Comparison of ENCODE assay signal across 8 cellular contexts in the genomic region with DNA sequence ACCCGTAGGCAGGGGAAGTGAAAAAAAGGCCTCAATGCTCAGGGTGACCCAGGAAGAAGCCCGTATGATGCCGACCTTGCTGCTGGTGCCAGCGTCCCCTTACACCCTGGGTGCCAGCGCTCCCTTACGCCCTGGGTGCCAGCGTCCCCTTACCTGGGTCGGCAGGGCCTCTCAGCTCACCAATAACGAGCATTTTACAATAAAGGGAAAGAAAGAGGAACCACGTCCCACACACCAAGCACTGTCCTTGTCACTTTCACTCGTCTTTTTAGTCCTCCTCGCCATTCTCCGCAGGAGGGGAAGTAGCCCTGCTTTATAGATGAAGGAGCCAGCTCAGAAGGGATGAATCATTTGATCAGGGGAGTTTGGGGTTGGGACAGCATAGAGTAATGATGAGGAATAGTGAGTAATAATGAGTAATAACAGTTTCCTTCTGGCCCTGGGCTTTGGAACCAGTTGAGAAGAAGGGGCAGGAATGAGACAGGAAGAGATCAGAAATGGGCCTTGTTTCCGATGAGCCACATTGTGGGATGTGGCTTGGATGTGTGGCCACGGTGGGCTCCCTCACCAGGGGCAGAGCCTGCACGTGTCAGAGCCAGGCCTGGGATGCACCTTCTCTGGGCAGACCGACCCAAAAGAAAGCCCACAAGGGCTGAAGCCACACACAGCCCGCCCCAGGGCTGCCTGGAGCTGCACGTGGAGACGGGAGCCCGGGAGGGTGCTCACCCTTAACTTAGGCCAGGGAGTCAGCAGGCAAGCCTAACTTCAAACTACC.
DNase-seq lines count a peak whose midpoint lies in the region; ATAC-seq and TF ChIP-seq lines count a peak whose summit lies in the region.

No MANE protein-coding gene starts in this region.

- intact Hi-C loops in Panc1 (cut with micrococcal nuclease; ENCODE audit: unreplicated experiment): no loop called here

- DNase-seq in Panc1 (ENCODE audit: low read depth, low spot score) (peak; percentile 84), choroid plexus epithelial cell (ENCODE audit: low read depth) (peak; percentile 84), NCI-H187 treated with DMSO at 0.1 percent for 48 hours (lab: John Stamatoyannopoulos, UW) (no peak)
- DNase-seq in stimulated activated CD4-positive, alpha-beta T cell treated with anti-CD3 and anti-CD28 coated beads, Interleukin-12 subunit alpha, Interleukin-12 subunit beta, amount 100 ng/mL, for 48 hours (ENCODE audit: low read depth in 2 of 3, low spot score in 1 of 3): peak; percentile 42 to 62 (median 55)

- CTCF ChIA-PET in Panc1 (lab: Charles Lee): no interaction called here

- H3K4me3 ChIP-seq in Panc1 (ENCODE audit: low read depth in 2 of 2, low read length in 2 of 2): no peak overlapping the region
- no peak overlapping the region for H3K4me3 ChIP-seq in choroid plexus epithelial cell (ENCODE audit: low read depth, low read length)

- POLR2A ChIA-PET in Panc1 (lab: Charles Lee): no interaction called here

- H3K4me1 ChIP-seq in Panc1 (ENCODE audit: control insufficient read depth, insufficient read depth, low read length): peaks cover 37% of the 10 kb centered on the region

- no peaks in the 10 kb centered on the region for H3K27me3 ChIP-seq in Panc1 (ENCODE audit: control insufficient read depth, insufficient read depth, low read length)

- TF ChIP-seq CTCF in Panc1 (IDR thresholded peaks at IDR 0.05): no peak
- no peak for TF ChIP-seq CTCF in choroid plexus epithelial cell (conservative IDR thresholded peaks at IDR 0.05; ENCODE audit: low read depth, low read length)

- no peaks in the 10 kb centered on the region for H3K9me3 ChIP-seq in Panc1 (ENCODE audit: control insufficient read depth, insufficient read depth, low read depth, low read length)

- TSS peak; percentile 45 for BruUV-seq in Panc1 (replicated peaks; lab: Mats Ljungman, UMichigan)

- ATAC-seq in GM21381 (IDR thresholded peaks at IDR 0.05; ENCODE audit: unreplicated experiment) (peak; percentile 49), Panc1 (peak; percentile 87), HG02970 (IDR thresholded peaks at IDR 0.05; ENCODE audit: low FRiP score, unreplicated experiment) (no peak), GM18873 (IDR thresholded peaks at IDR 0.05; ENCODE audit: low FRiP score, unreplicated experiment) (no peak), GM18517 (IDR thresholded peaks at IDR 0.05; ENCODE audit: unreplicated experiment) (no peak)

- in situ Hi-C loops in Panc1 (cut with HindIII; ENCODE audit: low pct_unique_long_range_greater_than_20kb, low sequenced_read_pairs): no loop called here

- peaks cover 7% of the 10 kb centered on the region; the same call in 1 of the 2 replicates for H3K36me3 ChIP-seq in Panc1 (ENCODE audit: control insufficient read depth, insufficient read depth, low read length)

- H3K27ac ChIP-seq in Panc1 (ENCODE audit: low read length): peak overlapping the region; percentile 65

Comparison
In these comparisons a context has a peak if more than half of its experiments do, and no peak if none do; other contexts are left out.
1. ATAC-seq: peak in GM21381 (single experiment) and Panc1 (single experiment); none in HG02970 (single experiment), GM18873 (single experiment) and GM18517 (single experiment).